In the genomic region with DNA sequence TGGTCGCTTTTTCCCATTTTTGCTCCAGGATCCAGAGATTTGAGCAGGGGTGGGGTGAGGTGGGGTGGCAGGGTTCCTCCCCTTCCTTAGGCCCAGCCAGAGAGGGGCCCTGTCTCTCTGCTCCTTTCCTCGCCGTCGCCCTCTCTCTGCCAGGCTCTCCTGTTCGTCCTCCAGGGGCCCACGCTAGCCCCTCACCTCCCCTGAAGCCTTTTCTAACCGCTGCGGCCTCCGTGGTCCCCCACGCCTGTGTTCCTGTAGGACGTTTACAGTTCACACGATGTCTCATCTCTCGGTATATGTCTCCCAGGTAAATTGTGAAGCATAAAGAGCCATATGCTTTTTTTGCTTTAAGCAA, we compare ENCODE assay signal across 8 cellular contexts. TPM values are rescaled to one million over a fixed set of nuclear protein-coding genes. Genes with fewer than 3 reads are reported as not detected.
DNase-seq lines count a peak whose midpoint lies in the region; ATAC-seq, FAIRE-seq and TF ChIP-seq lines count a peak whose summit lies in the region.

No MANE protein-coding gene starts in this region.

- no peaks in the 10 kb centered on the region for H3K9me3 ChIP-seq in CD8-positive, alpha-beta memory T cell (ENCODE audit: low read length)
- H3K9me3 ChIP-seq in H1 (ENCODE audit: insufficient read depth in 2 of 2, low read depth in 1 of 2, low read length in 1 of 2) (no peaks in the 10 kb centered on the region), trophoblast cell (ENCODE audit: insufficient read depth, low read depth, low read length) (no peaks in the 10 kb centered on the region)

- no peak overlapping the region for H3K14ac ChIP-seq in H1 (ENCODE audit: insufficient read length)
- peak overlapping the region; percentile 37 for H3K14ac ChIP-seq in trophoblast cell (ENCODE audit: low read length)

- peaks cover 19 to 70% of the 10 kb centered on the region in 2 donors for H3K27me3 Mint-ChIP-seq in CD8-positive, alpha-beta memory T cell

- H3K27ac ChIP-seq in CD8-positive, alpha-beta memory T cell (ENCODE audit: low read depth, low read length), result no peak overlapping the region
- no peak overlapping the region for H3K27ac ChIP-seq in H1 (ENCODE audit: low read depth, low read length)
- H3K27ac ChIP-seq in trophoblast cell (ENCODE audit: low read depth, low read length), result peak overlapping the region; percentile 2

- no peak for TF ChIP-seq CTCF in H1 (IDR thresholded peaks at IDR 0.05; ENCODE audit: control extremely low read depth in 1 of 3, insufficient read depth in 1 of 3, low read depth in 1 of 3, low read length in 3 of 3)

- peak overlapping the region; percentile 66 for H4K12ac ChIP-seq in trophoblast cell (ENCODE audit: low read depth, low read length)

- no peaks in the 10 kb centered on the region for H3K36me3 ChIP-seq in CD8-positive, alpha-beta memory T cell (ENCODE audit: insufficient read depth, low read length)
- H3K36me3 ChIP-seq in H1 (ENCODE audit: control insufficient read depth in 2 of 4, insufficient read depth in 4 of 4, low read length in 3 of 4) (no peaks in the 10 kb centered on the region), trophoblast cell (ENCODE audit: control insufficient read depth in 1 of 2, insufficient read depth in 2 of 2, low read length in 2 of 2) (no peaks in the 10 kb centered on the region)

- H3K4me2 ChIP-seq in H1 (ENCODE audit: insufficient read depth in 1 of 2, low read depth in 2 of 2, low read length in 2 of 2) (peak overlapping the region; percentile 76 to 82), trophoblast cell (ENCODE audit: low read length) (peak overlapping the region; percentile 72)

- H3K4ac ChIP-seq in H1 (replicated peaks; ENCODE audit: insufficient read length, low read depth, low read length) (peak overlapping the region; percentile 48), trophoblast cell (ENCODE audit: low read depth, low read length) (peak overlapping the region; percentile 8)

- H3K23ac ChIP-seq in H1 (ENCODE audit: insufficient read length) (no peak overlapping the region), trophoblast cell (ENCODE audit: low read length) (no peak overlapping the region)

- H3K9ac ChIP-seq in H1 (replicated peaks in 1 of 4; ENCODE audit: extremely low read depth in 1 of 4, low read depth in 3 of 4, low read length in 3 of 4), result no peak overlapping the region; a peak in 2 of 7 replicates
- no peak overlapping the region for H3K9ac ChIP-seq in trophoblast cell (ENCODE audit: low read length)

- peaks cover 3% of the 10 kb centered on the region for H3K27me3 ChIP-seq in CD8-positive, alpha-beta memory T cell (ENCODE audit: insufficient read depth, low read length, poor library complexity, severe bottlenecking)
- no peaks in the 10 kb centered on the region for H3K27me3 ChIP-seq in H1 (replicated peaks in 1 of 4; ENCODE audit: control insufficient read depth in 3 of 4, extremely low read depth in 1 of 4, insufficient read depth in 3 of 4, low read length in 3 of 4)
- no peaks in the 10 kb centered on the region for H3K27me3 ChIP-seq in trophoblast cell (ENCODE audit: insufficient read depth, low read length)

- H4K91ac ChIP-seq in H1 (replicated peaks; ENCODE audit: insufficient read length, low read length), result no peak overlapping the region
- H4K91ac ChIP-seq in trophoblast cell (ENCODE audit: low read depth, low read length), result peak overlapping the region; percentile 68

- POLR2A ChIA-PET in CD8-positive, alpha-beta memory T cell (lab: Charles Lee), result no interaction called here
- POLR2A ChIA-PET in H1 (lab: Charles Lee; ENCODE audit: partially characterized antibody), result interaction anchor here (0.7 to 0.8 kb wide), 2 partner anchors 9 to 276 kb away, joined by 3 read pairs; no protein-coding TSS in a partner anchor

- peak overlapping the region; percentile 86 for H2AFZ ChIP-seq in H1 (ENCODE audit: low read length)
- H2AFZ ChIP-seq in trophoblast cell (ENCODE audit: insufficient read depth, low read length, poor library complexity), result peak overlapping the region; percentile 58

- peaks cover 7 to 13% (median 12%) of the 10 kb centered on the region in 3 donors for H3K4me1 Mint-ChIP-seq in CD8-positive, alpha-beta memory T cell

- no peak overlapping the region for H2BK20ac ChIP-seq in H1 (ENCODE audit: low read length)

- no peaks in the 10 kb centered on the region for H3K79me2 ChIP-seq in H1 (ENCODE audit: control insufficient read depth in 1 of 2, insufficient read depth in 2 of 2, low read length in 2 of 2)
- H3K79me2 ChIP-seq in trophoblast cell (ENCODE audit: control insufficient read depth, insufficient read depth, low read length, poor library complexity), result peaks cover 4% of the 10 kb centered on the region

- CTCF ChIA-PET in CD8-positive, alpha-beta memory T cell (lab: Charles Lee), result no interaction called here
- CTCF ChIA-PET in H1 (lab: Charles Lee; ENCODE audit: partially characterized antibody), result interaction anchor here (0.7 to 2.1 kb wide), 13 partner anchors 9 to 293 kb away, joined by 3 to 13 read pairs (median 3); no protein-coding TSS in a partner anchor

- ATAC-seq in HG03139 (IDR thresholded peaks at IDR 0.05; ENCODE audit: unreplicated experiment) (peak; percentile 8), GM19324 (IDR thresholded peaks at IDR 0.05; ENCODE audit: low FRiP score, unreplicated experiment) (no peak), GM18870 (IDR thresholded peaks at IDR 0.05; ENCODE audit: unreplicated experiment) (no peak)

- no peaks in the 10 kb centered on the region for H3K79me1 ChIP-seq in H1 (ENCODE audit: low read depth, low read length)
- peaks cover 19% of the 10 kb centered on the region for H3K79me1 ChIP-seq in trophoblast cell (ENCODE audit: low read length)

- H3K56ac ChIP-seq in H1 (replicated peaks; ENCODE audit: insufficient read length, low read depth, low read length), result no peak overlapping the region

- no peak overlapping the region; the same call in 1 of the 2 replicates for H2BK15ac ChIP-seq in H1 (ENCODE audit: low read length)

- H4K20me1 ChIP-seq in H1 (replicated peaks in 1 of 2; ENCODE audit: control insufficient read depth in 1 of 2, insufficient read depth in 2 of 2, low read length in 2 of 2), result no peaks in the 10 kb centered on the region

- no peaks in the 10 kb centered on the region for H3K4me1 ChIP-seq in CD8-positive, alpha-beta memory T cell (ENCODE audit: insufficient read depth, low read length)
- H3K4me1 ChIP-seq in H1 (replicated peaks in 1 of 4; ENCODE audit: control insufficient read depth in 3 of 4, insufficient read depth in 4 of 4, low read length in 3 of 4) (peaks cover 7 to 31% (median 19%) of the 10 kb centered on the region in 4 experiments), trophoblast cell (ENCODE audit: control insufficient read depth in 1 of 2, insufficient read depth in 2 of 2, low read length in 2 of 2) (peaks cover 4 to 15% of the 10 kb centered on the region in 2 experiments)

- TF ChIP-seq POLR2A in H1 (IDR thresholded peaks at IDR 0.05; ENCODE audit: control extremely low read depth in 1 of 2, low read depth in 2 of 2, low read length in 2 of 2), result no peak; a peak in 1 of 3 replicates

- H3K27ac Mint-ChIP-seq in CD8-positive, alpha-beta memory T cell, result no peak overlapping the region

- peak overlapping the region; percentile 18; the same call in 1 of the 2 replicates for H2BK5ac ChIP-seq in H1 (ENCODE audit: low read depth, low read length)
- H2BK5ac ChIP-seq in trophoblast cell (ENCODE audit: low read depth, low read length, poor library complexity), result peak overlapping the region; percentile 23

- WGBS in H1 (ENCODE audit: extremely low coverage in 1 of 2, insufficient coverage in 1 of 2, insufficient read length in 1 of 2, insufficient replicate concordance in 2 of 2, low coverage in 1 of 2, low lambda C conversion rate in 2 of 2, missing lambda C conversion rate in 1 of 2), 2 experiments, result 20% methylated on average over 9 of the region's 13 CpGs; no CpG with 5 or more reads in 1 of the 2 experiments
- WGBS in trophoblast cell (ENCODE audit: extremely low coverage, insufficient coverage, insufficient read length), result no CpG with 5 or more reads among the region's 13 CpGs

- peak overlapping the region; percentile 95; the same call in 1 of the 2 replicates for H4K8ac ChIP-seq in H1 (ENCODE audit: extremely low read depth, insufficient read depth, low read length)
- H4K8ac ChIP-seq in trophoblast cell (ENCODE audit: low read depth, low read length), result peak overlapping the region; percentile 79

- H3K4me3 Mint-ChIP-seq in CD8-positive, alpha-beta memory T cell, result peak overlapping the region in 6 of 7 donors; percentile 30 to 85 (median 49)

- no peak for TF ChIP-seq EP300 in H1 (IDR thresholded peaks at IDR 0.05; ENCODE audit: borderline replicate concordance in 1 of 2, low read depth in 2 of 2, low read length in 2 of 2)

- peaks cover 5% of the 10 kb centered on the region for H3K23me2 ChIP-seq in H1 (ENCODE audit: low read depth, low read length)

- H3K9me3 Mint-ChIP-seq in CD8-positive, alpha-beta memory T cell, result peaks cover 0 to 3% (median 0%) of the 10 kb centered on the region in 5 donors

- no peak for TF ChIP-seq RAD21 in H1 (IDR thresholded peaks at IDR 0.05 in 1 of 2, conservative IDR thresholded peaks at IDR 0.05 in 1 of 2; ENCODE audit: low read depth in 2 of 2, low read length in 2 of 2)

- no peaks in the 10 kb centered on the region for H3K36me3 Mint-ChIP-seq in CD8-positive, alpha-beta memory T cell

- no peak for FAIRE-seq in H1 (lab: Jason Lieb, UNC)

- H2BK12ac ChIP-seq in H1 (ENCODE audit: low read depth, low read length) (no peak overlapping the region), trophoblast cell (ENCODE audit: low read length) (peak overlapping the region; percentile 7)

- no peak overlapping the region for H4K5ac ChIP-seq in H1 (ENCODE audit: insufficient read length, low read depth, low read length)

- H3K18ac ChIP-seq in H1 (ENCODE audit: extremely low read depth, low read length) (peak overlapping the region; percentile 39; the same call in 1 of the 2 replicates), trophoblast cell (ENCODE audit: low read length) (peak overlapping the region; percentile 11)

- DNase-seq in CD8-positive, alpha-beta memory T cell, result no peak
- DNase-seq in H1 (ENCODE audit: low read depth in 1 of 2, low spot score in 2 of 2) (no peak), trophoblast cell (no peak), NCI-H187 treated with DMSO at 0.1 percent for 48 hours (lab: John Stamatoyannopoulos, UW) (no peak), NCI-H2029 treated with DMSO at 0.1 percent for 48 hours (lab: John Stamatoyannopoulos, UW) (no peak)

- H2AK5ac ChIP-seq in H1 (ENCODE audit: low read depth, low read length), result no peak overlapping the region
- H2AK5ac ChIP-seq in trophoblast cell (ENCODE audit: low read length), result no peak overlapping the region

- no peak overlapping the region for H3K4me3 ChIP-seq in CD8-positive, alpha-beta memory T cell (ENCODE audit: low read length)
- peak overlapping the region; percentile 10 to 56 (median 42); a peak in 6 of 8 replicates for H3K4me3 ChIP-seq in H1 (ENCODE audit: extremely low read depth in 1 of 4, insufficient read depth in 2 of 4, low read depth in 3 of 4, low read length in 4 of 4)
- H3K4me3 ChIP-seq in trophoblast cell (ENCODE audit: low read depth, low read length), result no peak overlapping the region

- H2BK120ac ChIP-seq in H1 (replicated peaks; ENCODE audit: low read depth, low read length) (no peak overlapping the region), trophoblast cell (ENCODE audit: insufficient read depth, low read length, poor library complexity) (peak overlapping the region; percentile 42)

RNA-seq across cellular contexts. Expression of a gene that starts 49.9 kb away (rescaled TPM):
- not detected for total RNA-seq in CD8-positive, alpha-beta memory T cell
- not detected for polyA plus RNA-seq in CD8-positive, alpha-beta memory T cell
- not detected in 2 replicates for total RNA-seq in H1 (2021; fragmentation: NEBNext Ultra II Directional; extraction: Animal tissue kit (Norgen Biotek cat#: 25700))
- not detected in 2 replicates for polyA plus RNA-seq in H1 (2011; rRNA removed)
- polyA plus RNA-seq in H1 (2011; cell fraction: cytosol; rRNA removed), result not detected
- not detected for polyA plus RNA-seq in H1 (2011; cell fraction: nucleus; rRNA removed)
- polyA plus RNA-seq in H1 (2012, experiment 1 of 2), result not detected in 4 replicates
- not detected for polyA plus RNA-seq in H1 (2012, experiment 2 of 2)
- not detected for polyA plus RNA-seq in H1 (2013, experiment 1 of 2)
- not detected for polyA plus RNA-seq in H1 (2013, experiment 2 of 2)
- not detected in 2 replicates for polyA minus RNA-seq in H1 (2011; rRNA and poly(A)+ RNA removed)
- not detected for polyA minus RNA-seq in H1 (2011; cell fraction: cytosol; rRNA and poly(A)+ RNA removed)
- not detected for polyA minus RNA-seq in H1 (2011; cell fraction: nucleus; rRNA and poly(A)+ RNA removed)
- polyA plus RNA-seq in trophoblast cell (2013), result 0.53 and 0.68 TPM in 2 replicates

Comparison
In these comparisons a context has a peak if more than half of its experiments do, and no peak if none do; other contexts are left out.
1. H3K4me3 ChIP-seq: peak in H1 (4 of 4); none in CD8-positive, alpha-beta memory T cell (single experiment) and trophoblast cell (single experiment).